24 cellular contexts compared by ENCODE assay signal in the genomic region with DNA sequence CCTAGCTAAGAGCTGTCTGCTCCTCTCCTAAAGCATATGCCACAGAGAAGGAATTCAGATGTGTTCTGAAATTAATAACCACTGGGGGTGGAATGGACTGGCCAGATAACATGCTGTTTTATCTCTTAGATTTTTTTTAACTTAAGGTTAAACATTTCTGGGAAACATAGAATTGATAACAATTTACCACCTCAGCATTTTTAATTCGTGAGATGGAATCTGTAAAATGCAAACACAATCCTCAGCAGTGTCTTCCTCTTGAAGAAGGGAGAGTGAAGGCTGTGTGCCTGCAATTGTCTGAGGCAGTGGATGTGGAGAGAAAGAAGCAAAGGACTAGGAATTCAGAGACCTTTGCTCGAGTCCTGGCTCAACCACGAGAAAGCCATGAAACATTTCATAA. TPM values are rescaled to one million over a fixed set of nuclear protein-coding genes. Genes with fewer than 3 reads are reported as not detected.
DNase-seq lines count a peak whose midpoint lies in the region; ATAC-seq, FAIRE-seq and TF ChIP-seq lines count a peak whose summit lies in the region.
"Had no signal": no experiment of that assay in that cellular context is flagged by ENCODE, and none has a peak within 500 bp of the region (broad histone marks: within the 10 kb centered on the region; RNA-seq: fewer than 3 reads in every experiment).

A gene with protein sequence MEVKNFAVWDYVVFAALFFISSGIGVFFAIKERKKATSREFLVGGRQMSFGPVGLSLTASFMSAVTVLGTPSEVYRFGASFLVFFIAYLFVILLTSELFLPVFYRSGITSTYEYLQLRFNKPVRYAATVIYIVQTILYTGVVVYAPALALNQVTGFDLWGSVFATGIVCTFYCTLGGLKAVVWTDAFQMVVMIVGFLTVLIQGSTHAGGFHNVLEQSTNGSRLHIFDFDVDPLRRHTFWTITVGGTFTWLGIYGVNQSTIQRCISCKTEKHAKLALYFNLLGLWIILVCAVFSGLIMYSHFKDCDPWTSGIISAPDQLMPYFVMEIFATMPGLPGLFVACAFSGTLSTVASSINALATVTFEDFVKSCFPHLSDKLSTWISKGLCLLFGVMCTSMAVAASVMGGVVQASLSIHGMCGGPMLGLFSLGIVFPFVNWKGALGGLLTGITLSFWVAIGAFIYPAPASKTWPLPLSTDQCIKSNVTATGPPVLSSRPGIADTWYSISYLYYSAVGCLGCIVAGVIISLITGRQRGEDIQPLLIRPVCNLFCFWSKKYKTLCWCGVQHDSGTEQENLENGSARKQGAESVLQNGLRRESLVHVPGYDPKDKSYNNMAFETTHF (minus strand): TSS at position 94 of the 400 bp plus-strand sequence. CDS start 346 bp downstream, outside the sequence.

- H3K4me3 ChIP-seq in A549 (no peak within 1 kb of the TSS), PC-9 (no peak within 1 kb of the TSS), kidney (ENCODE audit: low read length in 2 of 2) (peak within 1 kb of the TSS; percentile 67 to 69), small intestine (ENCODE audit: low read depth in 1 of 2, low read length in 2 of 2) (peak within 1 kb of the TSS in 1 of 2 donors; percentile 18)
- H3K4me3 ChIP-seq: GM12878 had no signal

- H3K79me2 ChIP-seq in PC-9 (ENCODE audit: low read depth): no peaks in the 10 kb centered on the region

- ATAC-seq in A549 (no peak), HG03280 (IDR thresholded peaks at IDR 0.05; ENCODE audit: unreplicated experiment) (no peak), GM19395 (IDR thresholded peaks at IDR 0.05; ENCODE audit: unreplicated experiment) (no peak)
- ATAC-seq in activated CD8-positive, alpha-beta T cell treated with anti-CD3 and anti-CD28 coated beads, Interleukin-2, amount 10 ng/mL, durations not matched to agents 7 days and 5 days: no peak
- ATAC-seq: GM12878 had no signal

- no peak for TF ChIP-seq RAD21 in A549 (conservative IDR thresholded peaks at IDR 0.05 in 1 of 2, IDR thresholded peaks at IDR 0.05 in 1 of 2)

- no peak for TF ChIP-seq POLR2A in A549 (IDR thresholded peaks at IDR 0.05; ENCODE audit: low read length)

- TF ChIP-seq EP300 in A549 (IDR thresholded peaks at IDR 0.05): no peak

- no TSS peak for BruUV-seq in PC-9 (replicated peaks; lab: Mats Ljungman, UMichigan)

- H3K9me3 ChIP-seq in A549: no peaks in the 10 kb centered on the region
- no peaks in the 10 kb centered on the region for H3K9me3 ChIP-seq in PC-9 (ENCODE audit: insufficient read depth, low read depth)
- H3K9me3 ChIP-seq in kidney (ENCODE audit: control insufficient read depth in 1 of 2, low read length in 2 of 2): no peaks in the 10 kb centered on the region
- H3K9me3 ChIP-seq in small intestine (ENCODE audit: control insufficient read depth, low read depth): no peaks in the 10 kb centered on the region
- H3K9me3 ChIP-seq: BE2C had no signal

- H3K27ac Mint-ChIP-seq in activated CD8-positive, alpha-beta T cell treated with anti-CD3 and anti-CD28 coated beads, Interleukin-2, amount 10 ng/mL, durations not matched to agents 7 days and 5 days: no peak within 1 kb of the TSS
- H3K27ac Mint-ChIP-seq: CD4-positive, CD25-positive, alpha-beta regulatory T cell; CD8-positive, alpha-beta memory T cell; H9; IgD-negative memory B cell had no signal

- no peaks in the 10 kb centered on the region for H3K36me3 Mint-ChIP-seq in activated CD8-positive, alpha-beta T cell treated with anti-CD3 and anti-CD28 coated beads, Interleukin-2, amount 10 ng/mL, durations not matched to agents 7 days and 5 days (ENCODE audit: low read depth)
- H3K36me3 Mint-ChIP-seq: CD4-positive, CD25-positive, alpha-beta regulatory T cell; CD8-positive, alpha-beta memory T cell had no signal

- intact Hi-C loops in PC-9 (cut with micrococcal nuclease; ENCODE audit: unreplicated experiment): no loop called here
- intact Hi-C loops in kidney (cut with DNase I): no loop called here

- H4K20me1 ChIP-seq in PC-9 (ENCODE audit: insufficient read depth): no peaks in the 10 kb centered on the region

- TF ChIP-seq CTCF in A549 (IDR thresholded peaks at IDR 0.05): no peak
- TF ChIP-seq CTCF in PC-9 (conservative IDR thresholded peaks at IDR 0.05): no peak
- TF ChIP-seq CTCF in kidney (IDR thresholded peaks at IDR 0.05; ENCODE audit: borderline replicate concordance, extremely low read depth, insufficient read depth): no peak

- FAIRE-seq in A549 (lab: Jason Lieb, UNC) (no peak), kidney (lab: Jason Lieb, UNC) (no peak), small intestine (lab: Jason Lieb, UNC) (no peak)
- FAIRE-seq: GM12878, H1 had no signal

- 0% methylated on average over 3 of the region's 3 CpGs for WGBS in A549 (ENCODE audit: missing lambda C conversion rate)
- WGBS in small intestine, 3 donors: 17 to 43% (median 17%) methylated on average over 3 of the region's 3 CpGs

- no peak within 1 kb of the TSS for H3K4me3 Mint-ChIP-seq in activated CD8-positive, alpha-beta T cell treated with anti-CD3 and anti-CD28 coated beads, Interleukin-2, amount 10 ng/mL, durations not matched to agents 7 days and 5 days
- H3K4me3 Mint-ChIP-seq: CD4-positive, CD25-positive, alpha-beta regulatory T cell; H9; IgD-negative memory B cell had no signal

- 0 out of 2 replicates have a peak within 1 kb of the TSS, but pooled peaks have one; percentile 16 for H2AFZ ChIP-seq in PC-9

- POLR2A ChIA-PET in A549 (lab: Yijun Ruan, JAX) (no interaction called here), PC-9 (lab: Charles Lee; ENCODE audit: unreplicated experiment) (no interaction called here)
- POLR2A ChIA-PET in activated CD8-positive, alpha-beta T cell treated with anti-CD3 and anti-CD28 coated beads, Interleukin-2, amount 10 ng/mL, durations not matched to agents 7 days and 5 days (lab: Charles Lee): no interaction called here

- H3K9me2 ChIP-seq in PC-9 (ENCODE audit: insufficient read depth): no peaks in the 10 kb centered on the region

- H3K27ac ChIP-seq in A549 (no peak within 1 kb of the TSS), PC-9 (no peak within 1 kb of the TSS), kidney (ENCODE audit: low read depth in 2 of 2, low read length in 2 of 2) (peak within 1 kb of the TSS; percentile 81 to 84), small intestine (ENCODE audit: low read depth in 1 of 2, low read length in 1 of 2) (peak within 1 kb of the TSS in 1 of 2 donors; percentile 41)
- H3K27ac ChIP-seq: HL-60 had no signal

- H3K4me1 Mint-ChIP-seq in activated CD8-positive, alpha-beta T cell treated with anti-CD3 and anti-CD28 coated beads, Interleukin-2, amount 10 ng/mL, durations not matched to agents 7 days and 5 days (ENCODE audit: low read depth): no peaks in the 10 kb centered on the region
- H3K4me1 Mint-ChIP-seq: CD4-positive, CD25-positive, alpha-beta regulatory T cell; CD8-positive, alpha-beta memory T cell; H9; IgD-negative memory B cell had no signal

- no peaks in the 10 kb centered on the region for H3K27me3 Mint-ChIP-seq in activated CD8-positive, alpha-beta T cell treated with anti-CD3 and anti-CD28 coated beads, Interleukin-2, amount 10 ng/mL, durations not matched to agents 7 days and 5 days (ENCODE audit: low read depth)
- H3K27me3 Mint-ChIP-seq: CD4-positive, CD25-positive, alpha-beta regulatory T cell; IgD-negative memory B cell had no signal

- H3K27me3 ChIP-seq in PC-9 (ENCODE audit: insufficient read depth, low read depth): no peaks in the 10 kb centered on the region
- H3K27me3 ChIP-seq in small intestine (ENCODE audit: control insufficient read depth in 2 of 2, insufficient read depth in 2 of 2, low read length in 2 of 2): no peaks in the 10 kb centered on the region
- H3K27me3 ChIP-seq: BE2C had no signal

- H3K36me3 ChIP-seq in PC-9 (ENCODE audit: low read depth): no peaks in the 10 kb centered on the region
- H3K36me3 ChIP-seq in kidney (ENCODE audit: control insufficient read depth in 1 of 2, insufficient read depth in 2 of 2, low read length in 2 of 2): no peaks in the 10 kb centered on the region
- H3K36me3 ChIP-seq in small intestine (ENCODE audit: control insufficient read depth in 2 of 2, insufficient read depth in 2 of 2, low read length in 2 of 2): no peaks in the 10 kb centered on the region
- H3K36me3 ChIP-seq: BE2C had no signal

- CTCF ChIA-PET in A549 (lab: Yijun Ruan, JAX) (no interaction called here), PC-9 (lab: Charles Lee) (no interaction called here)
- CTCF ChIA-PET in activated CD8-positive, alpha-beta T cell treated with anti-CD3 and anti-CD28 coated beads, Interleukin-2, amount 10 ng/mL, durations not matched to agents 7 days and 5 days (lab: Charles Lee): no interaction called here

- DNase-seq in A549 (ENCODE audit: low read depth in 1 of 2, low spot score in 1 of 2) (no peak), PC-9 (no peak), kidney (no peak), small intestine (peak; percentile 44)
- no peak for DNase-seq in activated CD8-positive, alpha-beta T cell treated with anti-CD3 and anti-CD28 coated beads, Interleukin-2, amount 10 ng/mL, durations not matched to agents 7 days and 5 days
- DNase-seq: ACHN; BE2C; C1 segment of cervical spinal cord; CD4-positive, CD25-positive, alpha-beta regulatory T cell; CD8-positive, alpha-beta memory T cell; COR-L47; DMS 273 treated with DMSO at 0.1 percent for 48 hours; DMS53; DND-41; EL; H9 had no signal

- peak within 1 kb of the TSS in 1 of 2 donors; percentile 77 for H3K9ac ChIP-seq in kidney (ENCODE audit: low read length in 2 of 2)

- no peaks in the 10 kb centered on the region for H3F3A ChIP-seq in PC-9 (ENCODE audit: insufficient read depth, low read depth)

- H3K4me2 ChIP-seq in A549 (no peak within 1 kb of the TSS), PC-9 (no peak within 1 kb of the TSS)

- H3K4me1 ChIP-seq in A549: no peaks in the 10 kb centered on the region
- no peaks in the 10 kb centered on the region for H3K4me1 ChIP-seq in PC-9 (replicated peaks; ENCODE audit: insufficient read depth)
- H3K4me1 ChIP-seq in kidney (ENCODE audit: control insufficient read depth in 1 of 2, insufficient read depth in 1 of 2, low read depth in 1 of 2, low read length in 2 of 2): peaks cover 0 to 13% of the 10 kb centered on the region in 2 donors
- peaks cover 0 to 3% of the 10 kb centered on the region in 2 donors for H3K4me1 ChIP-seq in small intestine (ENCODE audit: control insufficient read depth in 2 of 2, insufficient read depth in 1 of 2, low read depth in 1 of 2, low read length in 1 of 2)
- H3K4me1 ChIP-seq: BE2C had no signal

- no peaks in the 10 kb centered on the region for H3K9me3 Mint-ChIP-seq in activated CD8-positive, alpha-beta T cell treated with anti-CD3 and anti-CD28 coated beads, Interleukin-2, amount 10 ng/mL, durations not matched to agents 7 days and 5 days (ENCODE audit: insufficient read depth)
- H3K9me3 Mint-ChIP-seq: H9 had no signal

RNA-seq across cellular contexts. Expression of the gene that starts here (rescaled TPM):
- polyA plus RNA-seq in A549 (2011; rRNA removed): not detected in 2 replicates
- not detected in 2 replicates for polyA plus RNA-seq in A549 (2012; cell fraction: cytosol; rRNA removed)
- polyA plus RNA-seq in A549 (2012; cell fraction: nucleus; rRNA removed): not detected in 2 replicates
- not detected in 3 replicates for polyA plus RNA-seq in A549 (2017; fragmentation: RNase III; extraction: RNeasy Plus Mini Kit Qiagen cat#74134 plus additional on column Dnase treatment)
- not detected in 2 replicates for polyA minus RNA-seq in A549 (2011; rRNA and poly(A)+ RNA removed)
- not detected in 2 replicates for total RNA-seq in PC-9 (2021)
- total RNA-seq in kidney: 0.94 TPM
- 227 TPM for polyA plus RNA-seq in kidney (ENCODE audit: insufficient read depth, low read depth, low replicate concordance)
- 10 to 100 TPM in 2 of 3 donors, 1 to 10 TPM in 1; 3.1 to 36.5 (median 23.2) TPM for polyA plus RNA-seq in small intestine
- total RNA-seq in activated CD8-positive, alpha-beta T cell treated with anti-CD3 and anti-CD28 coated beads, Interleukin-2, amount 10 ng/mL, durations not matched to agents 7 days and 5 days: not detected
- total RNA-seq: CD4-positive, CD25-positive, alpha-beta regulatory T cell; CD8-positive, alpha-beta memory T cell; G401; HT1080 had no signal
- polyA plus RNA-seq: CD4-positive, CD25-positive, alpha-beta regulatory T cell; CD8-positive, alpha-beta memory T cell; IgD-negative memory B cell had no signal

Comparison
In these comparisons a context has a peak if more than half of its experiments do, and no peak if none do; other contexts are left out.
1. RNA of the gene that starts here (polyA plus RNA-seq): 227 TPM in kidney (single experiment) and 3.1 to 36.5 TPM in small intestine; not detected in A549; every median in the first group is over 4 times any median in the second.
2. H3K27ac ChIP-seq: peak in kidney (2 of 2); none in A549 (0 of 2) and PC-9 (single experiment).
3. H3K4me3 ChIP-seq: peak in kidney (2 of 2); none in A549 (single experiment) and PC-9 (single experiment).